1 cellular context compared by ENCODE assay signal in the genomic region with DNA sequence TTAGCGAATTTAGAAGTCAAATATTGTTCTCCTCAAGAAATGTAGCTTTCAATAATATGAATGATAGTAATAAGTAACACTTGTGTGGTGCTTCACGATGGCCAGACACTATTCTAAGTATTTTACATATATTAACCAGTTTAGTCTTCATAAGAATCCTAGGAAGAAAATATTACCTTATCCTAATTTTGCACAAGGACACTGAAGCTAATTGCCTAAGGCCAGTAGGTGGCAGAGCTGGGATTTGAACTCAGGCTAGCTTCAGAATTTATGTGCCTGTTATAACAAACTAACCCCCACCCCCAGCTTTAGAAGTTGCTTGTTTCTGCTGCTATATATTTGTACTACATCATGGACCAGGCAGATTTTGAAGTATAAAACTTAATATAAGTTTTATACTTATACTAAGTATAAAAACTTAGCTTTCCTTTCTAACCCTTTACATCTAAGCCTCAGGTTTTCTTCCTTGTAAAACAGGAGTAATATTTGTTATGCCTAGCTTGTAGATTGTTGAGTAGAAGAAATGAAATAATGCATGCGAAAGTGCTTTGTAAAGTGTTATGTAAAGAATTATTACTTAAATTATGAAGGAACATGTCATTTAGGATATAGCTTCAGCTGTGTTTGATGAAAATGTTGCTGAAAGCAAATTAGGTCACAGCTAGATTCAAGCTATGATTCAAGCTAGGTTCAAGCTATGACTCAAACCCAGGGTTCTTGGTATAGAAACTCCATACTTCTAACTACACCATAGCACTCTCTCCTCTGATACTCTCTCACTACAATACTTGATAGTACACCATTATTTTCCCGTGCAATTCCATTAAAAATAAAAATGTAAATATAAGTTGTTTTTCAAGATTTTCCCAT.
TF ChIP-seq lines count a peak whose summit lies in the region.

No MANE protein-coding gene starts in this region.

TF ChIP-seq in GM23338, 12 proteins besides CTCF, POLR2A, EP300 and RAD21 (continued from another document):
- TF ChIP-seq ZNF462 (CRISPR knock-in tag; IDR thresholded peaks at IDR 0.05): no peak
- no peak for TF ChIP-seq ZNF114 (CRISPR knock-in tag; IDR thresholded peaks at IDR 0.05)
- no peak for TF ChIP-seq EZH2phosphoT487 (IDR thresholded peaks at IDR 0.05; ENCODE audit: unreplicated experiment)
- TF ChIP-seq, protein P1, sequence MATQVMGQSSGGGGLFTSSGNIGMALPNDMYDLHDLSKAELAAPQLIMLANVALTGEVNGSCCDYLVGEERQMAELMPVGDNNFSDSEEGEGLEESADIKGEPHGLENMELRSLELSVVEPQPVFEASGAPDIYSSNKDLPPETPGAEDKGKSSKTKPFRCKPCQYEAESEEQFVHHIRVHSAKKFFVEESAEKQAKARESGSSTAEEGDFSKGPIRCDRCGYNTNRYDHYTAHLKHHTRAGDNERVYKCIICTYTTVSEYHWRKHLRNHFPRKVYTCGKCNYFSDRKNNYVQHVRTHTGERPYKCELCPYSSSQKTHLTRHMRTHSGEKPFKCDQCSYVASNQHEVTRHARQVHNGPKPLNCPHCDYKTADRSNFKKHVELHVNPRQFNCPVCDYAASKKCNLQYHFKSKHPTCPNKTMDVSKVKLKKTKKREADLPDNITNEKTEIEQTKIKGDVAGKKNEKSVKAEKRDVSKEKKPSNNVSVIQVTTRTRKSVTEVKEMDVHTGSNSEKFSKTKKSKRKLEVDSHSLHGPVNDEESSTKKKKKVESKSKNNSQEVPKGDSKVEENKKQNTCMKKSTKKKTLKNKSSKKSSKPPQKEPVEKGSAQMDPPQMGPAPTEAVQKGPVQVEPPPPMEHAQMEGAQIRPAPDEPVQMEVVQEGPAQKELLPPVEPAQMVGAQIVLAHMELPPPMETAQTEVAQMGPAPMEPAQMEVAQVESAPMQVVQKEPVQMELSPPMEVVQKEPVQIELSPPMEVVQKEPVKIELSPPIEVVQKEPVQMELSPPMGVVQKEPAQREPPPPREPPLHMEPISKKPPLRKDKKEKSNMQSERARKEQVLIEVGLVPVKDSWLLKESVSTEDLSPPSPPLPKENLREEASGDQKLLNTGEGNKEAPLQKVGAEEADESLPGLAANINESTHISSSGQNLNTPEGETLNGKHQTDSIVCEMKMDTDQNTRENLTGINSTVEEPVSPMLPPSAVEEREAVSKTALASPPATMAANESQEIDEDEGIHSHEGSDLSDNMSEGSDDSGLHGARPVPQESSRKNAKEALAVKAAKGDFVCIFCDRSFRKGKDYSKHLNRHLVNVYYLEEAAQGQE (IDR thresholded peaks at IDR 0.05; ENCODE audit: unreplicated experiment): no peak
